ENCODE assay signal across 26 cellular contexts in the genomic region with DNA sequence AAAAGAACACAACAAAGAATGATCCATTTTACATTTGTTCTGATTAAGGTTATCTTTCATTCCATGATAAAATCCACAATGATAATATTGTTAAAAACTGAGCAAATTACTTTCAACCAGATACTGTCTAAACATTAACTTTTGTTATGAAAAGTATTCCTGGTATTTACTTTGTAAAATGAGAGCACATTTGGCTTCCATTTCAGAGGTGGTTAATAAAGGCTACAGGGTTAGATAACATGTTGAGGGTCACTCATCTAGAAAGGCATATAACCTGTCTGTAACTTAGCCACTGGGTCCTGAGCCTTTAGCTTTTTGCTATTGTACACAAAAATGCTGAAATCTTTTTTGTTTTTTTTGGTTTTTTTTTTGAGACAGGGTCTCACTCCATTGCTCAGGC.
"Had no signal": no experiment of that assay in that cellular context is flagged by ENCODE, and none has a peak within 500 bp of the region (broad histone marks: within the 10 kb centered on the region; RNA-seq: fewer than 3 reads in every experiment).

No MANE protein-coding gene starts in this region.

- H3K27me3 ChIP-seq: breast epithelium had no signal

- ATAC-seq: activated CD8-positive, alpha-beta memory T cell treated with anti-CD3 and anti-CD28 coated beads, Interleukin-2, amount 10 ng/mL, durations not matched to agents 7 days and 5 days; activated CD8-positive, alpha-beta T cell treated with anti-CD3 and anti-CD28 coated beads for 36 hours; activated naive CD8-positive, alpha-beta T cell treated with anti-CD3 and anti-CD28 coated beads, Interleukin-2, amount 50 U/mL, for 24 hours; heart right ventricle; mucosa of descending colon; natural killer cell treated with Interleukin-12 subunit alpha and Interleukin-12 subunit beta and Interleukin-15 and Interleukin-18, amount 100 ng/mL, for 72 hours; sciatic nerve; stimulated activated naive CD8-positive, alpha-beta T cell treated with anti-CD3 and anti-CD28 coated beads, Interleukin-15, amount 100 ng/mL, for 72 hours; upper lobe of right lung; WTC11 had no signal

- H3K27ac ChIP-seq: breast epithelium, epithelial cell of prostate, esophagus squamous epithelium, heart right ventricle, left ventricle myocardium inferior, skin epidermis, thyroid gland, upper lobe of right lung had no signal

- H3K9me3 ChIP-seq: breast epithelium, esophagus squamous epithelium, left ventricle myocardium inferior, mucosa of descending colon, thyroid gland, upper lobe of right lung had no signal

- H3K36me3 ChIP-seq: breast epithelium, esophagus squamous epithelium, heart right ventricle, left ventricle myocardium inferior, thyroid gland, upper lobe of right lung had no signal

- H3K4me3 ChIP-seq: breast epithelium, esophagus squamous epithelium, heart right ventricle, left ventricle myocardium inferior, lung, mucosa of descending colon, skin epidermis, thyroid gland, upper lobe of right lung had no signal

- DNase-seq: activated CD4-positive, alpha-beta T cell treated with anti-CD3 and anti-CD28 coated beads for 1 hour; activated CD4-positive, alpha-beta T cell treated with anti-CD3 and anti-CD28 coated beads, Interleukin-2, amount 50 U/mL, for 1 hour; activated CD8-positive, alpha-beta memory T cell treated with anti-CD3 and anti-CD28 coated beads, Interleukin-2, amount 10 ng/mL, durations not matched to agents 7 days and 5 days; activated CD8-positive, alpha-beta T cell treated with anti-CD3 and anti-CD28 coated beads for 36 hours; activated naive CD8-positive, alpha-beta T cell treated with anti-CD3 and anti-CD28 coated beads, Interleukin-2, amount 50 U/mL, for 24 hours; activated T-cell treated with anti-CD3 and anti-CD28 coated beads, Interleukin-2, amount 50 U/mL, for 48 hours; endodermal cell; esophagus squamous epithelium; foreskin melanocyte; heart right ventricle; left ventricle myocardium inferior; mucosa of descending colon; posterior cingulate gyrus; stimulated activated CD4-positive, alpha-beta T cell treated with anti-CD3 and anti-CD28 coated beads, Interleukin-12 subunit alpha, Interleukin-12 subunit beta, amount 100 ng/mL, for 4 hours; stimulated activated CD4-positive, alpha-beta T cell treated with anti-CD3 and anti-CD28 coated beads, Interleukin-4, amount 100 ng/mL, for 1 hour; stimulated activated naive CD8-positive, alpha-beta T cell treated with anti-CD3 and anti-CD28 coated beads, Interleukin-15, amount 100 ng/mL, for 72 hours; T-helper 2 cell; thyroid gland; upper lobe of right lung had no signal

- H3K4me1 ChIP-seq: breast epithelium, upper lobe of right lung had no signal
